20 cellular contexts compared by ENCODE assay signal in genomic region chr7:158959021-158959717, GRCh38.
"Had no signal": no experiment of that assay in that cellular context is flagged by ENCODE, and none has a peak within 500 bp of the region (broad histone marks: within the 10 kb centered on the region; RNA-seq: fewer than 3 reads in every experiment).

No MANE protein-coding gene starts in this region.

- H3K27me3 Mint-ChIP-seq: progenitor cell of endocrine pancreas had no signal

- H3K27ac Mint-ChIP-seq: activated naive CD8-positive, alpha-beta T cell treated with anti-CD3 and anti-CD28 coated beads, Interleukin-2, amount 10 ng/mL, durations not matched to agents 7 days and 5 days; nephron; progenitor cell of endocrine pancreas had no signal

- H3K36me3 Mint-ChIP-seq: activated naive CD8-positive, alpha-beta T cell treated with anti-CD3 and anti-CD28 coated beads, Interleukin-2, amount 10 ng/mL, durations not matched to agents 7 days and 5 days had no signal

- DNase-seq: activated CD4-positive, CD25-positive, alpha-beta regulatory T cell; activated gamma-delta T cell; activated naive CD8-positive, alpha-beta T cell treated with anti-CD3 and anti-CD28 coated beads, Interleukin-2, amount 10 ng/mL, durations not matched to agents 7 days and 5 days; activated T-cell treated with anti-CD3 and anti-CD28 coated beads, Interleukin-2, amount 50 U/mL, for 4 hours; anterior cingulate cortex; brain microvascular endothelial cell; cortex of kidney; effector CD4-positive, alpha-beta T cell; esophagus squamous epithelium; hippocampal formation; left ventricle myocardium superior; mesenchymal stem cell; occipital lobe; small intestine; stimulated activated CD4-positive, alpha-beta T cell treated with anti-CD3 and anti-CD28 coated beads, Interleukin-4, amount 100 ng/mL, for 24 hours; stimulated activated naive CD4-positive, alpha-beta T cell treated with Interleukin-2 at 50 U/mL for 16 hours; substantia nigra; trophoblast cell had no signal

- ATAC-seq: activated T-cell treated with anti-CD3 and anti-CD28 coated beads, Interleukin-2, amount 50 U/mL, for 4 hours; left ventricle myocardium superior had no signal

- H3K27ac ChIP-seq: brain microvascular endothelial cell had no signal

- H3K36me3 ChIP-seq: brain microvascular endothelial cell, esophagus squamous epithelium had no signal

- H3K4me3 Mint-ChIP-seq: nephron had no signal

- H3K9me3 ChIP-seq: esophagus squamous epithelium had no signal

- H3K9me3 Mint-ChIP-seq: activated naive CD8-positive, alpha-beta T cell treated with anti-CD3 and anti-CD28 coated beads, Interleukin-2, amount 10 ng/mL, durations not matched to agents 7 days and 5 days; activated T-cell treated with anti-CD3 and anti-CD28 coated beads, Interleukin-2, amount 50 U/mL, for 4 hours; nephron had no signal
